8 cellular contexts compared by ENCODE assay signal in genomic region chr14:75051556-75051899, GRCh38. TPM values are rescaled to one million over a fixed set of nuclear protein-coding genes. Genes with fewer than 3 reads are reported as not detected.
A peak's percentile ranks its signal among the peaks of the same experiment; 100 is the strongest.
DNase-seq lines count a peak whose midpoint lies in the region; ATAC-seq, FAIRE-seq and TF ChIP-seq lines count a peak whose summit lies in the region.

No MANE protein-coding gene starts in this region.

- H3K4me3 ChIP-seq in astrocyte (ENCODE audit: insufficient read depth, low read depth, low read length): peak overlapping the region; percentile 67
- H3K4me3 ChIP-seq in upper lobe of right lung: peak overlapping the region; percentile 70

- no peaks in the 10 kb centered on the region for H3K27me3 Mint-ChIP-seq in activated naive CD4-positive, alpha-beta T cell treated with anti-CD3 and anti-CD28 coated beads, Interleukin-2, amount 50 U/mL, for 24 hours
- H3K27me3 Mint-ChIP-seq in astrocyte (ENCODE audit: low read depth, unreplicated experiment): no peaks in the 10 kb centered on the region
- H3K27me3 Mint-ChIP-seq in memory B cell: no peaks in the 10 kb centered on the region

- H3K4me1 Mint-ChIP-seq in activated naive CD4-positive, alpha-beta T cell treated with anti-CD3 and anti-CD28 coated beads, Interleukin-2, amount 50 U/mL, for 24 hours: peaks cover 51% of the 10 kb centered on the region
- peaks cover 1% of the 10 kb centered on the region for H3K4me1 Mint-ChIP-seq in astrocyte (ENCODE audit: low read depth, unreplicated experiment)
- peaks cover 11% of the 10 kb centered on the region for H3K4me1 Mint-ChIP-seq in memory B cell

- H4K20me1 ChIP-seq in astrocyte (ENCODE audit: insufficient read depth, low read length): no peaks in the 10 kb centered on the region

- no peak for DNase-seq in activated naive CD4-positive, alpha-beta T cell treated with Interleukin-2 at 50 U/mL for 16 hours
- DNase-seq in astrocyte (ENCODE audit: low read depth): no peak
- no peak for DNase-seq in memory B cell (ENCODE audit: low spot score in 2 of 2)
- DNase-seq in upper lobe of right lung: no peak
- DNase-seq in NCI-H510A treated with DMSO at 0.1 percent for 48 hours (lab: John Stamatoyannopoulos, UW): no peak
- no peak for DNase-seq in COLO829 (ENCODE audit: low spot score)
- no peak for DNase-seq in NCI-H1092 treated with DMSO at 0.1 percent for 48 hours (lab: John Stamatoyannopoulos, UW)

- H3K36me3 Mint-ChIP-seq in activated naive CD4-positive, alpha-beta T cell treated with anti-CD3 and anti-CD28 coated beads, Interleukin-2, amount 50 U/mL, for 24 hours: peaks cover 29% of the 10 kb centered on the region
- peaks cover 3% of the 10 kb centered on the region for H3K36me3 Mint-ChIP-seq in astrocyte (ENCODE audit: low read depth, unreplicated experiment)
- peaks cover 5% of the 10 kb centered on the region for H3K36me3 Mint-ChIP-seq in memory B cell

- intact Hi-C loops in upper lobe of right lung (cut with DNase I): no loop called here

- peak overlapping the region; percentile 91 for H3K4me2 ChIP-seq in astrocyte (ENCODE audit: low read length)

- H3K4me1 ChIP-seq in astrocyte (ENCODE audit: insufficient read depth, low read length) (peaks cover 7% of the 10 kb centered on the region), upper lobe of right lung (peaks cover 13% of the 10 kb centered on the region)

- H3K9me3 Mint-ChIP-seq in activated naive CD4-positive, alpha-beta T cell treated with anti-CD3 and anti-CD28 coated beads, Interleukin-2, amount 50 U/mL, for 24 hours: no peaks in the 10 kb centered on the region
- H3K9me3 Mint-ChIP-seq in astrocyte (ENCODE audit: unreplicated experiment) (peaks cover 2% of the 10 kb centered on the region), memory B cell (no peaks in the 10 kb centered on the region)

- H3K9ac ChIP-seq in astrocyte (ENCODE audit: low read length): peak overlapping the region; percentile 82

- peaks cover 10% of the 10 kb centered on the region for H3K79me2 ChIP-seq in astrocyte (ENCODE audit: insufficient read depth, low read length)

- no peak for FAIRE-seq in astrocyte (lab: Jason Lieb, UNC)

- TF ChIP-seq CTCF in astrocyte (IDR thresholded peaks at IDR 0.05; ENCODE audit: insufficient read depth, low read depth, low read length) (no peak), upper lobe of right lung (IDR thresholded peaks at IDR 0.05) (no peak)

- H3K9me3 ChIP-seq in astrocyte (ENCODE audit: insufficient read depth, low read depth, low read length): no peaks in the 10 kb centered on the region
- no peaks in the 10 kb centered on the region for H3K9me3 ChIP-seq in upper lobe of right lung

- H3K27ac ChIP-seq in astrocyte (ENCODE audit: low read depth, low read length) (no peak overlapping the region), upper lobe of right lung (peak overlapping the region; percentile 93)

- ATAC-seq in memory B cell (ENCODE audit: low read depth) (no peak), upper lobe of right lung (no peak)

- H3K36me3 ChIP-seq in astrocyte (ENCODE audit: insufficient read depth, low read length) (no peaks in the 10 kb centered on the region), upper lobe of right lung (no peaks in the 10 kb centered on the region)

- H3K27ac Mint-ChIP-seq in activated naive CD4-positive, alpha-beta T cell treated with anti-CD3 and anti-CD28 coated beads, Interleukin-2, amount 50 U/mL, for 24 hours: peak overlapping the region; percentile 96
- H3K27ac Mint-ChIP-seq in astrocyte (ENCODE audit: unreplicated experiment) (peak overlapping the region; percentile 64), memory B cell (peak overlapping the region; percentile 96)

- H3K27me3 ChIP-seq in astrocyte (ENCODE audit: insufficient read depth, low read length) (no peaks in the 10 kb centered on the region), upper lobe of right lung (no peaks in the 10 kb centered on the region)

- peak overlapping the region; percentile 85 for H2AFZ ChIP-seq in astrocyte (ENCODE audit: low read depth, low read length)

- peak overlapping the region; percentile 94 for H3K4me3 Mint-ChIP-seq in activated naive CD4-positive, alpha-beta T cell treated with anti-CD3 and anti-CD28 coated beads, Interleukin-2, amount 50 U/mL, for 24 hours
- peak overlapping the region; percentile 89 for H3K4me3 Mint-ChIP-seq in astrocyte (ENCODE audit: unreplicated experiment)
- H3K4me3 Mint-ChIP-seq in memory B cell: peak overlapping the region; percentile 94

RNA-seq across cellular contexts. Expression of gene MLH3, which starts 0.3 kb away (rescaled TPM):
- total RNA-seq in astrocyte (12.7 and 12.9 TPM in 2 replicates), upper lobe of right lung (33.4 TPM)

RNA-seq across cellular contexts. Expression of gene ACYP1, which starts 12.3 kb away (rescaled TPM):
- total RNA-seq in astrocyte (6.9 and 8.9 TPM in 2 replicates), upper lobe of right lung (15.3 TPM)

RNA-seq across cellular contexts. Expression of gene ZC2HC1C, which starts 17.9 kb away (rescaled TPM):
- total RNA-seq in astrocyte (1.4 and 1.7 TPM in 2 replicates), upper lobe of right lung (4.5 TPM)

RNA-seq across cellular contexts. Expression of gene EIF2B2, which starts 48.8 kb away (rescaled TPM):
- total RNA-seq in astrocyte: 37.7 TPM in 2 replicates
- total RNA-seq in upper lobe of right lung: 34.8 TPM
